Comparison of ENCODE assay signal across 8 cellular contexts in genomic region chr5:126777257-126777973, GRCh38. TPM values are rescaled to one million over a fixed set of nuclear protein-coding genes. Genes with fewer than 3 reads are reported as not detected.
DNase-seq lines count a peak whose midpoint lies in the region; ATAC-seq, FAIRE-seq and TF ChIP-seq lines count a peak whose summit lies in the region.

No MANE protein-coding gene starts in this region.

- no peaks in the 10 kb centered on the region for H3K9me3 ChIP-seq in MM.1S (replicated peaks; ENCODE audit: insufficient read depth, low read length)
- H3K9me3 ChIP-seq in HepG2 (ENCODE audit: low read length), result no peaks in the 10 kb centered on the region

- FAIRE-seq in HepG2 (lab: Jason Lieb, UNC), result no peak

- peak overlapping the region; percentile 79 for H3K4me2 ChIP-seq in MM.1S (ENCODE audit: low read depth, low read length)
- H3K4me2 ChIP-seq in HepG2 (ENCODE audit: low read depth, low read length), result peak overlapping the region; percentile 93

- TF ChIP-seq EP300 in HepG2 (IDR thresholded peaks at IDR 0.05; ENCODE audit: low read depth in 2 of 2, low read length in 2 of 2) (no peak), HepG2 (CRISPR knock-in tag; IDR thresholded peaks at IDR 0.05; ENCODE audit: borderline replicate concordance) (no peak)

- peak overlapping the region; percentile 97 for H3K27ac Mint-ChIP-seq in activated CD4-positive, alpha-beta T cell treated with anti-CD3 and anti-CD28 coated beads for 36 hours

- DNase-seq in Caki2 (ENCODE audit: low read depth) (peak; percentile 71), MM.1S (peak; percentile 78), HepG2 (ENCODE audit: low spot score) (peak; percentile 9), NCI-H1930 (lab: John Stamatoyannopoulos, UW) (no peak)
- DNase-seq in activated CD4-positive, alpha-beta T cell treated with anti-CD3 and anti-CD28 coated beads for 36 hours, result peak; percentile 72
- peak; percentile 57 for DNase-seq in stimulated activated CD4-positive, alpha-beta T cell treated with anti-CD3 and anti-CD28 coated beads, Interleukin-1b, Interleukin-23, amount 100 ng/mL, for 48 hours

- peak overlapping the region; percentile 88 for H3K27ac ChIP-seq in MM.1S (ENCODE audit: low read length)
- H3K27ac ChIP-seq in cingulate gyrus (ENCODE audit: low read depth, low read length), result peak overlapping the region; percentile 79
- peak overlapping the region; percentile 95 for H3K27ac ChIP-seq in HepG2 (ENCODE audit: extremely low read length, insufficient read depth, low read length)

- BruUV-seq in HepG2 (replicated peaks; lab: Mats Ljungman, UMichigan), result TSS peak; percentile 75

- peaks cover 31% of the 10 kb centered on the region for H3F3A ChIP-seq in MM.1S (ENCODE audit: insufficient read depth, low read length)

- TF ChIP-seq CTCF in MM.1S (IDR thresholded peaks at IDR 0.05; ENCODE audit: low read length) (peak; percentile 13; the same call in 1 of the 2 replicates), HepG2 (CRISPR knock-in tag; IDR thresholded peaks at IDR 0.05) (peak; percentile 16; the same call in 1 of the 2 replicates)

- no peaks in the 10 kb centered on the region for H3K36me3 ChIP-seq in MM.1S (replicated peaks; ENCODE audit: insufficient read depth, low read length)
- peaks cover 0 to 5% of the 10 kb centered on the region in 2 experiments; a peak in 1 of 5 replicates for H3K36me3 ChIP-seq in HepG2 (replicated peaks in 1 of 2; ENCODE audit: control insufficient read depth in 1 of 2, insufficient read depth in 2 of 2, low read length in 2 of 2)

- H3K79me2 ChIP-seq in MM.1S (ENCODE audit: low read length), result peaks cover 51% of the 10 kb centered on the region
- peaks cover 47% of the 10 kb centered on the region for H3K79me2 ChIP-seq in HepG2 (ENCODE audit: insufficient read depth, low read length)

- TF ChIP-seq RAD21 in HepG2 (CRISPR knock-in tag; IDR thresholded peaks at IDR 0.05), result 0 out of 2 replicates have a peak, but pooled peaks have one; percentile 12

- no peaks in the 10 kb centered on the region for H3K27me3 Mint-ChIP-seq in activated CD4-positive, alpha-beta T cell treated with anti-CD3 and anti-CD28 coated beads for 36 hours

- H3K9ac ChIP-seq in MM.1S (ENCODE audit: low read length) (peak overlapping the region; percentile 98), HepG2 (ENCODE audit: insufficient read depth, low read depth, low read length) (peak overlapping the region; percentile 95)

- TF ChIP-seq POLR2A in HepG2 (IDR thresholded peaks at IDR 0.05; ENCODE audit: insufficient read depth in 1 of 2, low read depth in 2 of 2, low read length in 2 of 2), result no peak

- H2AFZ ChIP-seq in MM.1S (ENCODE audit: low read length), result peak overlapping the region; percentile 66
- no peak overlapping the region for H2AFZ ChIP-seq in HepG2 (ENCODE audit: low read length)

- H3K4me3 ChIP-seq in MM.1S (ENCODE audit: low read length) (peak overlapping the region; percentile 91), HepG2 (replicated peaks in 1 of 3; ENCODE audit: insufficient read depth in 1 of 3, low read depth in 2 of 3, low read length in 3 of 3) (peak overlapping the region; percentile 88 to 97 (median 91))

- WGBS in HepG2 (ENCODE audit: low lambda C conversion rate), result no CpG with 5 or more reads among the region's 93 CpGs

- no peaks in the 10 kb centered on the region for H3K27me3 ChIP-seq in MM.1S (replicated peaks; ENCODE audit: insufficient read depth, low read length)
- H3K27me3 ChIP-seq in HepG2 (ENCODE audit: control insufficient read depth in 1 of 2, insufficient read depth in 2 of 2, low read length in 2 of 2), result no peaks in the 10 kb centered on the region; a peak in 1 of 5 replicates

- intact Hi-C loops in activated CD4-positive, alpha-beta T cell treated with anti-CD3 and anti-CD28 coated beads for 36 hours (cut with DNase I, micrococcal nuclease), result loop anchor here (1.0 to 5.0 kb wide), 4 partner anchors 45 to 354 kb away; partner anchors contain the start of genes GRAMD2B (in 1 of the 2) and MARCHF3 (in 1 of the 2)
- intact Hi-C loops in HepG2 (cut with micrococcal nuclease; ENCODE audit: unreplicated experiment), result loop anchor here (5.0 to 10.0 kb wide), 2 partner anchors 180 to 413 kb away; partner anchors contain the start of gene ALDH7A1

- H3K4me3 Mint-ChIP-seq in activated CD4-positive, alpha-beta T cell treated with anti-CD3 and anti-CD28 coated beads for 36 hours, result peak overlapping the region; percentile 97

- peaks cover 9% of the 10 kb centered on the region; the same call in 1 of the 2 replicates for H3K4me1 ChIP-seq in MM.1S (ENCODE audit: low read length)
- H3K4me1 ChIP-seq in HepG2 (ENCODE audit: insufficient read depth, low read length), result peaks cover 37% of the 10 kb centered on the region

- H4K20me1 ChIP-seq in MM.1S (ENCODE audit: insufficient read depth, low read length) (peaks cover 21% of the 10 kb centered on the region), HepG2 (ENCODE audit: insufficient read depth, low read length) (peaks cover 13% of the 10 kb centered on the region)

- no peaks in the 10 kb centered on the region for H3K9me2 ChIP-seq in MM.1S (replicated peaks; ENCODE audit: insufficient read depth, low read length)

- CTCF ChIA-PET in activated CD4-positive, alpha-beta T cell treated with anti-CD3 and anti-CD28 coated beads for 36 hours (lab: Charles Lee), result interaction anchor here (0.6 to 6.4 kb wide), 14 partner anchors 11 to 980 kb away, joined by 3 to 163 read pairs (median 4); no protein-coding TSS in a partner anchor
- CTCF ChIA-PET in HepG2 (lab: Yijun Ruan, JAX; ENCODE audit: low intra/inter-chr PET ratio, low total read pairs), result no interaction called here

- POLR2A ChIA-PET in activated CD4-positive, alpha-beta T cell treated with anti-CD3 and anti-CD28 coated beads for 36 hours (lab: Charles Lee), result interaction anchor here (0.6 to 4.9 kb wide), 17 partner anchors 9 to 331 kb away, joined by 3 to 57 read pairs (median 5); partner anchors contain the start of gene MARCHF3
- POLR2A ChIA-PET in HepG2 (lab: Yijun Ruan, JAX), result interaction anchor here (1.0 to 2.6 kb wide), 12 partner anchors 8 to 295 kb away, joined by 3 to 12 read pairs (median 5); partner anchors contain the start of genes ALDH7A1, C5orf63 and PHAX

- H3K4me1 Mint-ChIP-seq in activated CD4-positive, alpha-beta T cell treated with anti-CD3 and anti-CD28 coated beads for 36 hours, result peaks cover 37% of the 10 kb centered on the region

- peaks cover 44% of the 10 kb centered on the region for H3K36me3 Mint-ChIP-seq in activated CD4-positive, alpha-beta T cell treated with anti-CD3 and anti-CD28 coated beads for 36 hours (ENCODE audit: low read depth)

- in situ Hi-C loops in Caki2 (cut with HindIII; ENCODE audit: low pct_unique_long_range_greater_than_20kb, low sequenced_read_pairs), result no loop called here
- in situ Hi-C loops in HepG2 (cut with HindIII; ENCODE audit: extremely low pct_ligation_motif_present, low pct_unique_long_range_greater_than_20kb), result loop anchor here (5.0 to 25.0 kb wide), 2 partner anchors 100 to 440 kb away; no protein-coding TSS in a partner anchor

- no peaks in the 10 kb centered on the region for H3K9me3 Mint-ChIP-seq in activated CD4-positive, alpha-beta T cell treated with anti-CD3 and anti-CD28 coated beads for 36 hours (ENCODE audit: low read depth)

- ATAC-seq in GM21526 (IDR thresholded peaks at IDR 0.05; ENCODE audit: low FRiP score, unreplicated experiment) (peak; percentile 16), HepG2 (peak; percentile 47)
- peak; percentile 7 for ATAC-seq in activated CD4-positive, alpha-beta T cell treated with anti-CD3 and anti-CD28 coated beads for 36 hours

RNA-seq across cellular contexts. Expression of gene LMNB1, which starts 0.5 kb away (rescaled TPM):
- 206 and 220 TPM in 2 replicates for total RNA-seq in Caki2 (2014; rRNA removed; shearing (Covaris generic); ENCODE audit: low replicate concordance)
- 100 to 1,000 TPM; 209 to 240 TPM for total RNA-seq in activated CD4-positive, alpha-beta T cell treated with anti-CD3 and anti-CD28 coated beads for 36 hours
- 159 and 197 TPM in 2 replicates for total RNA-seq in HepG2 (2016; rRNA removed; fragmentation: Illumina TruSeq; extraction: Trizol)
- total RNA-seq in HepG2 (2016; cell fraction: cytosol; rRNA removed; fragmentation: Illumina TruSeq; extraction: Trizol; ENCODE audit: low read depth), result 24.4 and 30.1 TPM in 2 replicates
- total RNA-seq in HepG2 (2016; cell fraction: insoluble cytoplasmic fraction; rRNA removed; fragmentation: Illumina TruSeq; extraction: Trizol), result 162 and 188 TPM in 2 replicates
- total RNA-seq in HepG2 (2016; cell fraction: membrane; rRNA removed; fragmentation: Illumina TruSeq; extraction: Trizol), result 36.3 and 45.4 TPM in 2 replicates
- 80.6 and 88.8 TPM in 2 replicates for total RNA-seq in HepG2 (2016; cell fraction: nucleus; rRNA removed; fragmentation: Illumina TruSeq; extraction: Trizol)
- 9.9 and 12.5 TPM in 2 replicates for polyA plus RNA-seq in HepG2 (2011; rRNA removed)
- 8.1 and 13.8 TPM in 2 replicates for polyA plus RNA-seq in HepG2 (2011; cell fraction: cytosol; rRNA removed)
- polyA plus RNA-seq in HepG2 (2011; cell fraction: nucleus; rRNA removed), result 14.2 and 19.9 TPM in 2 replicates
- polyA plus RNA-seq in HepG2 (2012), result 25.9 and 47.7 TPM in 2 replicates
- 4.3 and 4.9 TPM in 2 replicates for polyA plus RNA-seq in HepG2 (2016; cell fraction: cytosol; fragmentation: Illumina TruSeq; extraction: Trizol; ENCODE audit: low read depth)
- 152 and 154 TPM in 2 replicates for polyA plus RNA-seq in HepG2 (2016; cell fraction: insoluble cytoplasmic fraction; fragmentation: Illumina TruSeq; extraction: Trizol; ENCODE audit: low read depth)
- 12.8 and 14.1 TPM in 2 replicates for polyA plus RNA-seq in HepG2 (2016; cell fraction: membrane; fragmentation: Illumina TruSeq; extraction: Trizol; ENCODE audit: low read depth)
- polyA plus RNA-seq in HepG2 (2016; cell fraction: nucleus; fragmentation: Illumina TruSeq; extraction: Trizol; ENCODE audit: insufficient read depth, low read depth), result 79.0 and 82.9 TPM in 2 replicates
- 17.8 and 31.3 TPM in 2 replicates for polyA minus RNA-seq in HepG2 (2011; rRNA and poly(A)+ RNA removed; ENCODE audit: low replicate concordance)
- polyA minus RNA-seq in HepG2 (2011; cell fraction: cytosol; rRNA and poly(A)+ RNA removed), result 15.0 and 18.4 TPM in 2 replicates
- polyA minus RNA-seq in HepG2 (2011; cell fraction: nucleus; rRNA and poly(A)+ RNA removed), result 15.9 and 17.9 TPM in 2 replicates

Comparison
In these comparisons a context has a peak if more than half of its experiments do, and no peak if none do; other contexts are left out.
1. DNase-seq: peak in Caki2 (single experiment), MM.1S (single experiment), activated CD4-positive, alpha-beta T cell treated with anti-CD3 and anti-CD28 coated beads for 36 hours (single experiment), HepG2 (single experiment) and stimulated activated CD4-positive, alpha-beta T cell treated with anti-CD3 and anti-CD28 coated beads, Interleukin-1b, Interleukin-23, amount 100 ng/mL, for 48 hours (single experiment); none in NCI-H1930 (0 of 2).
2. Peak in every context shown above with its lines, with median percentiles within 50 percentile points of each other: ATAC-seq and H3K27ac ChIP-seq.